29 cellular contexts compared by ENCODE assay signal in the genomic region with DNA sequence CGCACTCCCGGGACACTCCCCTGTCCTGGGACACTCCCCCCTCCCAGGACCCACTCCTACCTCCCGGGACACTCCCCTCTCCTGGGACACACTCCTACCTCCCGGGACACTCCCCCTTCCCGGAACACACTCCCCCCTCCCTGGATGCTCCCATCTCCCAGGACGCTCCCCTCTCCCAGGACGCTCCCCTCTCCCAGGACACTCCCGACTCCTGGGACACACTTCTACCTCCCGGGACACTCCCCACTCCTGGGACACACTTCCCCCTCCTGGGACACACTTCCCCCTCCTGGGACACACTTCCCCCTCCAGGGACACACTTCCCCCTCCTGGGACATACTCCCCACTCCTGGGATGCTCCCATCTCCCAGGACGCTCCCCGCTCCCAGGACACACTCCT.
A peak's percentile ranks its signal among the peaks of the same experiment; 100 is the strongest.
DNase-seq lines count a peak whose midpoint lies in the region; ATAC-seq, FAIRE-seq and TF ChIP-seq lines count a peak whose summit lies in the region.
"Had no signal": no experiment of that assay in that cellular context is flagged by ENCODE, and none has a peak within 500 bp of the region (broad histone marks: within the 10 kb centered on the region; RNA-seq: fewer than 3 reads in every experiment).

No MANE protein-coding gene starts in this region.

- no peak for TF ChIP-seq CTCF in GM12878 (IDR thresholded peaks at IDR 0.05 in 2 of 3, conservative IDR thresholded peaks at IDR 0.05 in 1 of 3; ENCODE audit: control insufficient read depth in 2 of 3, extremely low read depth in 1 of 3, insufficient read depth in 1 of 3, low read depth in 3 of 3, low read length in 3 of 3)
- no peak for TF ChIP-seq CTCF in esophagus squamous epithelium (IDR thresholded peaks at IDR 0.05)
- TF ChIP-seq CTCF in nephron progenitor cell (IDR thresholded peaks at IDR 0.05): no peak
- TF ChIP-seq CTCF in tibial nerve (IDR thresholded peaks at IDR 0.05): no peak
- TF ChIP-seq CTCF in GM20000 (IDR thresholded peaks at IDR 0.05; ENCODE audit: extremely low read depth, missing control alignments): no peak

- H3K4me1 ChIP-seq in GM12878 (ENCODE audit: control insufficient read depth, insufficient read depth, low read length): no peaks in the 10 kb centered on the region
- peaks cover 6 to 82% (median 17%) of the 10 kb centered on the region in 3 donors for H3K4me1 ChIP-seq in esophagus squamous epithelium
- H3K4me1 ChIP-seq in tibial nerve: peaks cover 0 to 90% (median 26%) of the 10 kb centered on the region in 4 donors

- in situ Hi-C loops in GM12878 (cut with MboI): no loop called here

- no peaks in the 10 kb centered on the region for H3K27me3 Mint-ChIP-seq in nephron progenitor cell (ENCODE audit: low read depth, poor library complexity)
- H3K27me3 Mint-ChIP-seq: CD4-positive, alpha-beta T cell; naive B cell; stimulated activated memory B cell treated with anti-CD40 and anti-IgM and Interleukin-4, amounts not matched to agents 10 μg/mL and 1 μg/mL and 100 μg/mL, for 72 hours; T-helper 17 cell had no signal

- H3K27ac Mint-ChIP-seq in nephron progenitor cell: peak overlapping the region; percentile 59
- H3K27ac Mint-ChIP-seq: activated T-cell treated with anti-CD3 and anti-CD28 coated beads, Interleukin-2, amount 50 U/mL, for 72 hours; CD4-positive, alpha-beta T cell; stimulated activated memory B cell treated with anti-CD40 and anti-IgM and Interleukin-4, amounts not matched to agents 10 μg/mL and 1 μg/mL and 100 μg/mL, for 72 hours; T-helper 17 cell had no signal

- FAIRE-seq in GM12878 (lab: Jason Lieb, UNC): no peak
- FAIRE-seq: frontal cortex, GM12891 had no signal

- H4K20me1 ChIP-seq in GM12878 (ENCODE audit: control insufficient read depth, insufficient read depth): no peaks in the 10 kb centered on the region

- BruUV-seq in GM12878 (replicated peaks; lab: Mats Ljungman, UMichigan): no TSS peak

- TF ChIP-seq RAD21 in GM12878 (IDR thresholded peaks at IDR 0.05; ENCODE audit: insufficient read depth, low read depth, low read length): no peak

- DNase-seq in GM12878 (ENCODE audit: low read depth, low spot score) (no peak), esophagus squamous epithelium (lab: John Stamatoyannopoulos, UW) (no peak), nephron progenitor cell (no peak), tibial nerve (ENCODE audit: low spot score in 2 of 2) (no peak), GM20000 (ENCODE audit: low spot score) (no peak), NOMO-1 treated with DMSO at 0.1 percent for 48 hours (lab: John Stamatoyannopoulos, UW; ENCODE audit: unreplicated experiment) (no peak), DMS 273 (lab: John Stamatoyannopoulos, UW; ENCODE audit: unreplicated experiment) (no peak)
- DNase-seq: activated CD4-positive, alpha-beta T cell treated with anti-CD3 and anti-CD28 coated beads, Interleukin-2, amount 50 U/mL, for 4 hours; activated naive CD4-positive, alpha-beta T cell; activated T-cell treated with anti-CD3 and anti-CD28 coated beads, Interleukin-2, amount 50 U/mL, for 72 hours; CD4-positive, alpha-beta T cell; central memory CD4-positive, alpha-beta T cell; cortex of kidney; DMS 273 treated with DMSO at 0.1 percent for 48 hours; endodermal cell; hippocampal formation; Kasumi-1; naive B cell; NCI-H1417 treated with DMSO at 0.1 percent for 48 hours; NCI-H2029 treated with DMSO at 0.1 percent for 48 hours; NCI-H526 treated with DMSO at 0.1 percent for 48 hours; NK-92 treated with Interleukin-12 subunit alpha and Interleukin-12 subunit beta, amount 100 ng/mL, for 24 hours; SHP77; T-helper 17 cell had no signal

- H3K4me1 Mint-ChIP-seq in nephron progenitor cell: peaks cover 19% of the 10 kb centered on the region
- H3K4me1 Mint-ChIP-seq: stimulated activated memory B cell treated with anti-CD40 and anti-IgM and Interleukin-4, amounts not matched to agents 10 μg/mL and 1 μg/mL and 100 μg/mL, for 72 hours; T-helper 17 cell had no signal

- WGBS in GM12878 (ENCODE audit: insufficient coverage, insufficient replicate concordance, low lambda C conversion rate, missing lambda C conversion rate): 70% methylated on average over 4 of the region's 11 CpGs
- 50 to 100% methylated on average over 1 to 4 of the region's 11 CpGs for WGBS in esophagus squamous epithelium, 2 donors
- WGBS in tibial nerve, 2 donors: 76 to 80% methylated on average over 11 of the region's 11 CpGs

- H3K4me3 ChIP-seq in GM12878: no peak overlapping the region
- no peak overlapping the region for H3K4me3 ChIP-seq in esophagus squamous epithelium
- no peak overlapping the region for H3K4me3 ChIP-seq in tibial nerve
- H3K4me3 ChIP-seq: PC-9 had no signal

- TF ChIP-seq POLR2A in GM12878 (IDR thresholded peaks at IDR 0.05; ENCODE audit: low read depth, low read length) (no peak), esophagus squamous epithelium (IDR thresholded peaks at IDR 0.05) (no peak), tibial nerve (IDR thresholded peaks at IDR 0.05) (no peak)

- H2AFZ ChIP-seq in GM12878 (ENCODE audit: control insufficient read depth, low read depth, low read length): no peak overlapping the region
- H2AFZ ChIP-seq: PC-9 had no signal

- RAD21 ChIA-PET in GM12878 (lab: Charles Lee; ENCODE audit: unreplicated experiment): no interaction called here

- SMC1A ChIA-PET in GM12878 (lab: Charles Lee; ENCODE audit: uncharacterized antibody, unreplicated experiment): no interaction called here

- no peaks in the 10 kb centered on the region for H3K9me3 Mint-ChIP-seq in nephron progenitor cell
- H3K9me3 Mint-ChIP-seq: activated T-cell treated with anti-CD3 and anti-CD28 coated beads, Interleukin-2, amount 50 U/mL, for 72 hours; CD4-positive, alpha-beta T cell; endodermal cell; naive B cell; stimulated activated memory B cell treated with anti-CD40 and anti-IgM and Interleukin-4, amounts not matched to agents 10 μg/mL and 1 μg/mL and 100 μg/mL, for 72 hours had no signal

- no peaks in the 10 kb centered on the region for H3K27me3 ChIP-seq in GM12878 (replicated peaks in 1 of 2; ENCODE audit: control insufficient read depth in 2 of 2, insufficient read depth in 2 of 2, low read length in 1 of 2)
- no peaks in the 10 kb centered on the region for H3K27me3 ChIP-seq in esophagus squamous epithelium
- H3K27me3 ChIP-seq in tibial nerve: no peaks in the 10 kb centered on the region

- CTCF ChIA-PET in GM12878 (lab: Yijun Ruan, JAX): no interaction called here

- peaks cover 2 to 16% of the 10 kb centered on the region in 2 experiments; a peak in 3 of 4 replicates for H3K36me3 ChIP-seq in GM12878 (ENCODE audit: control insufficient read depth in 2 of 2, insufficient read depth in 2 of 2, low read length in 1 of 2)
- H3K36me3 ChIP-seq in esophagus squamous epithelium: peaks cover 31 to 100% (median 40%) of the 10 kb centered on the region in 3 donors
- peaks cover 0 to 94% (median 7%) of the 10 kb centered on the region in 3 donors for H3K36me3 ChIP-seq in tibial nerve

- no peak overlapping the region for H3K4me3 Mint-ChIP-seq in nephron progenitor cell
- H3K4me3 Mint-ChIP-seq: activated T-cell treated with anti-CD3 and anti-CD28 coated beads, Interleukin-2, amount 50 U/mL, for 72 hours; CD4-positive, alpha-beta T cell; endodermal cell; naive B cell; stimulated activated memory B cell treated with anti-CD40 and anti-IgM and Interleukin-4, amounts not matched to agents 10 μg/mL and 1 μg/mL and 100 μg/mL, for 72 hours; T-helper 17 cell had no signal

- no peak for TF ChIP-seq EP300 in GM12878 (IDR thresholded peaks at IDR 0.05; ENCODE audit: borderline replicate concordance in 1 of 2, control insufficient read depth in 1 of 2, low read depth in 2 of 2, low read length in 2 of 2)
- TF ChIP-seq EP300 in tibial nerve (IDR thresholded peaks at IDR 0.05): no peak

- peaks cover 8% of the 10 kb centered on the region for H3K36me3 Mint-ChIP-seq in nephron progenitor cell (ENCODE audit: low read depth)
- H3K36me3 Mint-ChIP-seq: naive B cell had no signal

- no peak overlapping the region for H3K27ac ChIP-seq in GM12878 (ENCODE audit: control insufficient read depth, insufficient read depth)
- H3K27ac ChIP-seq in esophagus squamous epithelium: peak overlapping the region; percentile 72 to 85 (median 78)
- H3K27ac ChIP-seq in tibial nerve: peak overlapping the region; percentile 50 to 86 (median 72)
- H3K27ac ChIP-seq: PC-9 had no signal

- no peak overlapping the region for H3K9ac ChIP-seq in GM12878 (ENCODE audit: control insufficient read depth, insufficient read depth, low read length)

- POLR2A ChIA-PET in GM12878 (lab: Charles Lee): no interaction called here

- H3K9me3 ChIP-seq in GM12878 (replicated peaks; ENCODE audit: control insufficient read depth, insufficient read depth, low read length) (no peaks in the 10 kb centered on the region), esophagus squamous epithelium (no peaks in the 10 kb centered on the region), tibial nerve (no peaks in the 10 kb centered on the region)

- no peak for ATAC-seq in GM12878
- no peak for ATAC-seq in GM18861 (IDR thresholded peaks at IDR 0.05; ENCODE audit: unreplicated experiment)
- ATAC-seq: activated T-cell treated with anti-CD3 and anti-CD28 coated beads, Interleukin-2, amount 50 U/mL, for 72 hours; T-helper 17 cell had no signal

- intact Hi-C loops in GM12878 (cut with micrococcal nuclease; ENCODE audit: unreplicated experiment): no loop called here
- intact Hi-C loops in esophagus squamous epithelium (cut with DNase I): no loop called here

- H3K79me2 ChIP-seq in GM12878 (ENCODE audit: control insufficient read depth, insufficient read depth, low read length): no peaks in the 10 kb centered on the region

- no peak overlapping the region for H3K4me2 ChIP-seq in GM12878 (ENCODE audit: control insufficient read depth, insufficient read depth)
- H3K4me2 ChIP-seq: PC-9 had no signal

TF ChIP-seq in GM12878, 131 proteins besides CTCF, POLR2A, EP300 and RAD21:
- peak; percentile 56; the same call in 1 of the 2 replicates for TF ChIP-seq EED (IDR thresholded peaks at IDR 0.05; ENCODE audit: low read depth)
- TF ChIP-seq JUNB (IDR thresholded peaks at IDR 0.05): no peak
- no peak for TF ChIP-seq STAT3 (IDR thresholded peaks at IDR 0.05; ENCODE audit: low read depth, low read length)
- no peak for TF ChIP-seq ASH2L (IDR thresholded peaks at IDR 0.05; ENCODE audit: borderline replicate concordance, low read depth)
- TF ChIP-seq RCOR1 (conservative IDR thresholded peaks at IDR 0.05; ENCODE audit: low read depth, low read length): no peak
